ENCODE assay signal across 8 cellular contexts in genomic region chr6:71349395-71349794, GRCh38.
DNase-seq lines count a peak whose midpoint lies in the region; ATAC-seq, FAIRE-seq and TF ChIP-seq lines count a peak whose summit lies in the region.

No MANE protein-coding gene starts in this region.

- H3K79me2 ChIP-seq in MM.1S (ENCODE audit: low read length), result no peaks in the 10 kb centered on the region

- no peaks in the 10 kb centered on the region for H3K4me1 Mint-ChIP-seq in WTC11

- no peaks in the 10 kb centered on the region for H3K4me1 ChIP-seq in MM.1S (ENCODE audit: low read length)
- peaks cover 0 to 5% of the 10 kb centered on the region in 2 donors for H3K4me1 ChIP-seq in kidney (ENCODE audit: control insufficient read depth in 1 of 2, insufficient read depth in 1 of 2, low read depth in 1 of 2, low read length in 2 of 2)
- H3K4me1 ChIP-seq in aorta (ENCODE audit: control insufficient read depth in 1 of 2, insufficient read depth in 2 of 2, low read length in 2 of 2), result peaks cover 0 to 13% of the 10 kb centered on the region in 2 donors

- H2AFZ ChIP-seq in MM.1S (ENCODE audit: low read length), result no peak overlapping the region

- H3K4me3 Mint-ChIP-seq in WTC11, result no peak overlapping the region

- 0 out of 2 replicates have a peak, but pooled peaks cover 1% of the 10 kb centered on the region for H3K9me3 Mint-ChIP-seq in WTC11

- H3K9me2 ChIP-seq in MM.1S (replicated peaks; ENCODE audit: insufficient read depth, low read length), result no peaks in the 10 kb centered on the region

- no peak overlapping the region for H3K4me2 ChIP-seq in MM.1S (ENCODE audit: low read depth, low read length)

- CTCF ChIA-PET in WTC11 (lab: Charles Lee), result interaction anchor here (2.2 kb wide), 1 partner anchor 12 kb away, joined by 7 read pairs; no protein-coding TSS in a partner anchor

- H3K27me3 Mint-ChIP-seq in WTC11 (ENCODE audit: low read depth), result no peaks in the 10 kb centered on the region

- no peak overlapping the region for H3K9ac ChIP-seq in MM.1S (ENCODE audit: low read length)
- H3K9ac ChIP-seq in kidney (ENCODE audit: low read length in 2 of 2), result no peak overlapping the region

- H3K36me3 ChIP-seq in MM.1S (replicated peaks; ENCODE audit: insufficient read depth, low read length) (no peaks in the 10 kb centered on the region), kidney (ENCODE audit: control insufficient read depth in 1 of 2, insufficient read depth in 2 of 2, low read length in 2 of 2) (peaks cover 0 to 3% of the 10 kb centered on the region in 2 donors), aorta (ENCODE audit: control insufficient read depth in 1 of 2, insufficient read depth in 2 of 2, low read length in 1 of 2) (peaks cover 0 to 3% of the 10 kb centered on the region in 2 donors)

- H3K27me3 ChIP-seq in MM.1S (replicated peaks; ENCODE audit: insufficient read depth, low read length) (no peaks in the 10 kb centered on the region), aorta (ENCODE audit: control insufficient read depth in 1 of 2, insufficient read depth in 2 of 2, low read length in 1 of 2) (no peaks in the 10 kb centered on the region)

- H3K36me3 Mint-ChIP-seq in WTC11, result no peaks in the 10 kb centered on the region

- H3K27ac Mint-ChIP-seq in WTC11, result no peak overlapping the region

- H3K9me3 ChIP-seq in MM.1S (replicated peaks; ENCODE audit: insufficient read depth, low read length), result no peaks in the 10 kb centered on the region
- no peaks in the 10 kb centered on the region for H3K9me3 ChIP-seq in kidney (ENCODE audit: control insufficient read depth in 1 of 2, low read length in 2 of 2)
- H3K9me3 ChIP-seq in aorta (ENCODE audit: control insufficient read depth, low read length), result no peaks in the 10 kb centered on the region

- POLR2A ChIA-PET in WTC11 (lab: Charles Lee), result no interaction called here

- H3F3A ChIP-seq in MM.1S (ENCODE audit: insufficient read depth, low read length), result no peaks in the 10 kb centered on the region

- H3K27ac ChIP-seq in MM.1S (ENCODE audit: low read length), result no peak overlapping the region
- no peak overlapping the region for H3K27ac ChIP-seq in kidney (ENCODE audit: low read depth in 2 of 2, low read length in 2 of 2)
- no peak overlapping the region for H3K27ac ChIP-seq in aorta (ENCODE audit: low read depth in 1 of 2, low read length in 2 of 2)

- H3K4me3 ChIP-seq in MM.1S (ENCODE audit: low read length) (no peak overlapping the region), kidney (ENCODE audit: low read length in 2 of 2) (no peak overlapping the region), aorta (ENCODE audit: low read length in 2 of 2) (no peak overlapping the region)

- DNase-seq in EH (ENCODE audit: low read depth) (peak; percentile 54), MM.1S (peak; percentile 39), WTC11 (ENCODE audit: low spot score) (no peak), kidney (no peak), aorta (no peak), NCI-H510A (lab: John Stamatoyannopoulos, UW) (no peak)
- DNase-seq in activated naive CD4-positive, alpha-beta T cell treated with Interleukin-2 at 50 U/mL for 16 hours, result no peak

- 20 to 21% methylated on average over 3 of the region's 3 CpGs for WGBS in aorta, 2 donors

- no peaks in the 10 kb centered on the region for H4K20me1 ChIP-seq in MM.1S (ENCODE audit: insufficient read depth, low read length)

- TF ChIP-seq CTCF in MM.1S (IDR thresholded peaks at IDR 0.05; ENCODE audit: low read length) (peak; percentile 62), WTC11 (IDR thresholded peaks at IDR 0.05) (0 out of 2 replicates have a peak, but pooled peaks have one; percentile 38), kidney (IDR thresholded peaks at IDR 0.05; ENCODE audit: borderline replicate concordance, extremely low read depth, insufficient read depth) (peak; percentile 39)

- no peak for FAIRE-seq in kidney (lab: Jason Lieb, UNC)

- intact Hi-C loops in kidney (cut with DNase I) (loop anchor here (10.0 kb wide), 1 partner anchor 155 kb away; no protein-coding TSS in a partner anchor), aorta (cut with DNase I) (loop anchor here in 1 of 2 donors (5.0 to 10.0 kb wide), 2 partner anchors 152 to 335 kb away; no protein-coding TSS in a partner anchor)

- ATAC-seq in WTC11 (no peak), aorta (ENCODE audit: low FRiP score) (peak; percentile 74), GM18870 (IDR thresholded peaks at IDR 0.05; ENCODE audit: unreplicated experiment) (no peak)

TF ChIP-seq in WTC11, 78 proteins besides CTCF, POLR2A, EP300 and RAD21:
- TF ChIP-seq, protein P1, sequence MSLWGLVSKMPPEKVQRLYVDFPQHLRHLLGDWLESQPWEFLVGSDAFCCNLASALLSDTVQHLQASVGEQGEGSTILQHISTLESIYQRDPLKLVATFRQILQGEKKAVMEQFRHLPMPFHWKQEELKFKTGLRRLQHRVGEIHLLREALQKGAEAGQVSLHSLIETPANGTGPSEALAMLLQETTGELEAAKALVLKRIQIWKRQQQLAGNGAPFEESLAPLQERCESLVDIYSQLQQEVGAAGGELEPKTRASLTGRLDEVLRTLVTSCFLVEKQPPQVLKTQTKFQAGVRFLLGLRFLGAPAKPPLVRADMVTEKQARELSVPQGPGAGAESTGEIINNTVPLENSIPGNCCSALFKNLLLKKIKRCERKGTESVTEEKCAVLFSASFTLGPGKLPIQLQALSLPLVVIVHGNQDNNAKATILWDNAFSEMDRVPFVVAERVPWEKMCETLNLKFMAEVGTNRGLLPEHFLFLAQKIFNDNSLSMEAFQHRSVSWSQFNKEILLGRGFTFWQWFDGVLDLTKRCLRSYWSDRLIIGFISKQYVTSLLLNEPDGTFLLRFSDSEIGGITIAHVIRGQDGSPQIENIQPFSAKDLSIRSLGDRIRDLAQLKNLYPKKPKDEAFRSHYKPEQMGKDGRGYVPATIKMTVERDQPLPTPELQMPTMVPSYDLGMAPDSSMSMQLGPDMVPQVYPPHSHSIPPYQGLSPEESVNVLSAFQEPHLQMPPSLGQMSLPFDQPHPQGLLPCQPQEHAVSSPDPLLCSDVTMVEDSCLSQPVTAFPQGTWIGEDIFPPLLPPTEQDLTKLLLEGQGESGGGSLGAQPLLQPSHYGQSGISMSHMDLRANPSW (CRISPR knock-in tag; conservative IDR thresholded peaks at IDR 0.05; ENCODE audit: low read depth), result no peak
- TF ChIP-seq MLX (CRISPR knock-in tag; IDR thresholded peaks at IDR 0.05) (no peak), IRF1 (CRISPR knock-in tag; IDR thresholded peaks at IDR 0.05) (no peak), ZBTB21 (CRISPR knock-in tag; IDR thresholded peaks at IDR 0.05; ENCODE audit: borderline replicate concordance) (no peak), JAZF1 (CRISPR knock-in tag; IDR thresholded peaks at IDR 0.05) (no peak)

Comparison
In these comparisons a context has a peak if more than half of its experiments do, and no peak if none do; other contexts are left out.
1. DNase-seq: peak in EH (single experiment) and MM.1S (single experiment); none in WTC11 (single experiment), kidney (single experiment), aorta (0 of 2), activated naive CD4-positive, alpha-beta T cell treated with Interleukin-2 at 50 U/mL for 16 hours (single experiment) and NCI-H510A (single experiment).
2. Peak in every context shown above with its lines, with median percentiles within 50 percentile points of each other: CTCF ChIP-seq.